17 cellular contexts compared by ENCODE assay signal in genomic region chr14:100449225-100449987, GRCh38.
A peak's percentile ranks its signal among the peaks of the same experiment; 100 is the strongest.
DNase-seq lines count a peak whose midpoint lies in the region; ATAC-seq and TF ChIP-seq lines count a peak whose summit lies in the region.
"Had no signal": no experiment of that assay in that cellular context is flagged by ENCODE, and none has a peak within 500 bp of the region (broad histone marks: within the 10 kb centered on the region; RNA-seq: fewer than 3 reads in every experiment).

No MANE protein-coding gene starts in this region.

- H3K9me3 Mint-ChIP-seq in stimulated activated naive CD8-positive, alpha-beta T cell treated with anti-CD3 and anti-CD28 coated beads, Interleukin-15, amount 100 ng/mL, for 72 hours, result no peaks in the 10 kb centered on the region
- no peaks in the 10 kb centered on the region for H3K9me3 Mint-ChIP-seq in brain
- H3K9me3 Mint-ChIP-seq: CD4-positive, alpha-beta T cell; HFFc6 had no signal

- H3K27me3 ChIP-seq in uterus, result no peaks in the 10 kb centered on the region
- no peaks in the 10 kb centered on the region for H3K27me3 ChIP-seq in smooth muscle cell (ENCODE audit: low read depth)

- H3K27ac Mint-ChIP-seq in stimulated activated naive CD8-positive, alpha-beta T cell treated with anti-CD3 and anti-CD28 coated beads, Interleukin-15, amount 100 ng/mL, for 72 hours, result no peak overlapping the region
- H3K27ac Mint-ChIP-seq in brain, result peak overlapping the region in 4 of 5 experiments; percentile 24 to 80 (median 60)
- H3K27ac Mint-ChIP-seq: CD4-positive, alpha-beta T cell; HFFc6 had no signal

- no peaks in the 10 kb centered on the region for H3K27me3 Mint-ChIP-seq in stimulated activated naive CD8-positive, alpha-beta T cell treated with anti-CD3 and anti-CD28 coated beads, Interleukin-15, amount 100 ng/mL, for 72 hours
- H3K27me3 Mint-ChIP-seq in brain, result no peaks in the 10 kb centered on the region
- H3K27me3 Mint-ChIP-seq: CD4-positive, alpha-beta T cell had no signal

- no peak overlapping the region for H3K4me3 Mint-ChIP-seq in stimulated activated naive CD8-positive, alpha-beta T cell treated with anti-CD3 and anti-CD28 coated beads, Interleukin-15, amount 100 ng/mL, for 72 hours
- no peak overlapping the region for H3K4me3 Mint-ChIP-seq in brain
- H3K4me3 Mint-ChIP-seq: CD4-positive, alpha-beta T cell; HFFc6 had no signal

- TF ChIP-seq CTCF in brain (conservative IDR thresholded peaks at IDR 0.05), result no peak
- TF ChIP-seq CTCF in uterus (IDR thresholded peaks at IDR 0.05), result no peak
- TF ChIP-seq CTCF in smooth muscle cell (IDR thresholded peaks at IDR 0.05; ENCODE audit: borderline replicate concordance, insufficient read depth, poor library complexity, severe bottlenecking), result no peak

- H3K9me3 ChIP-seq in uterus (no peaks in the 10 kb centered on the region), smooth muscle cell (replicated peaks; ENCODE audit: low read depth) (no peaks in the 10 kb centered on the region)

- peaks cover 35% of the 10 kb centered on the region for H4K20me1 ChIP-seq in smooth muscle cell (ENCODE audit: low read depth)

- H3K36me3 Mint-ChIP-seq in brain, result no peaks in the 10 kb centered on the region

- H3K4me2 ChIP-seq in smooth muscle cell, result no peak overlapping the region
- H3K4me2 ChIP-seq: KMS-11 had no signal

- no peak overlapping the region for H2AFZ ChIP-seq in smooth muscle cell (ENCODE audit: low read depth)
- H2AFZ ChIP-seq: GM23248 had no signal

- no peak overlapping the region for H3K9ac ChIP-seq in smooth muscle cell (ENCODE audit: low read depth)
- H3K9ac ChIP-seq: GM23248, KMS-11 had no signal

- H3K4me3 ChIP-seq in uterus (no peak overlapping the region), smooth muscle cell (no peak overlapping the region)
- H3K4me3 ChIP-seq: GM23248 had no signal

- intact Hi-C loops in uterus (cut with DNase I; ENCODE audit: low total_unique reads), result loop anchor here (10.0 kb wide), 1 partner anchor 205 kb away; no protein-coding TSS in a partner anchor

- peak; percentile 7 for ATAC-seq in stimulated activated naive CD8-positive, alpha-beta T cell treated with anti-CD3 and anti-CD28 coated beads, Interleukin-15, Interleukin-2, amounts not matched to agents 100 U/mL and 50 U/mL, for 24 hours
- no peak for ATAC-seq in stimulated activated naive CD8-positive, alpha-beta T cell treated with anti-CD3 and anti-CD28 coated beads, Interleukin-15, amount 100 ng/mL, for 72 hours
- ATAC-seq in HG02759 (IDR thresholded peaks at IDR 0.05; ENCODE audit: unreplicated experiment), result no peak

- H3K4me1 ChIP-seq in uterus (no peaks in the 10 kb centered on the region), smooth muscle cell (ENCODE audit: low read depth) (peaks cover 5% of the 10 kb centered on the region)

- H3K36me3 ChIP-seq in uterus (no peaks in the 10 kb centered on the region), smooth muscle cell (ENCODE audit: low read depth) (no peaks in the 10 kb centered on the region)

- WGBS in smooth muscle cell (ENCODE audit: low lambda C conversion rate), result 93% methylated on average over 14 of the region's 14 CpGs

- no peak overlapping the region for H3K27ac ChIP-seq in uterus
- H3K27ac ChIP-seq in smooth muscle cell (ENCODE audit: low read depth), result no peak overlapping the region
- H3K27ac ChIP-seq: GM23248, KMS-11, RWPE1 had no signal

- TF ChIP-seq POLR2A in uterus (IDR thresholded peaks at IDR 0.05), result no peak

- H3K4me1 Mint-ChIP-seq in stimulated activated naive CD8-positive, alpha-beta T cell treated with anti-CD3 and anti-CD28 coated beads, Interleukin-15, amount 100 ng/mL, for 72 hours, result peaks cover 17% of the 10 kb centered on the region
- H3K4me1 Mint-ChIP-seq in brain, result peaks cover 59% of the 10 kb centered on the region

- no peaks in the 10 kb centered on the region for H3K79me2 ChIP-seq in smooth muscle cell (ENCODE audit: low read depth)

- H3F3A ChIP-seq in smooth muscle cell (ENCODE audit: low read depth), result no peaks in the 10 kb centered on the region

- DNase-seq in stimulated activated naive CD8-positive, alpha-beta T cell treated with anti-CD3 and anti-CD28 coated beads, Interleukin-15, Interleukin-2, amounts not matched to agents 100 U/mL and 50 U/mL, for 24 hours, result no peak
- no peak for DNase-seq in stimulated activated naive CD8-positive, alpha-beta T cell treated with anti-CD3 and anti-CD28 coated beads, Interleukin-15, amount 100 ng/mL, for 72 hours
- DNase-seq in mesenteric fat pad (ENCODE audit: low spot score) (peak; percentile 79), uterus (no peak), smooth muscle cell (lab: John Stamatoyannopoulos, UW; ENCODE audit: unreplicated experiment) (no peak)
- DNase-seq: ACHN; CD4-positive, alpha-beta T cell; GM23248; HFFc6; NCI-H1092; NCI-H187 treated with DMSO at 0.1 percent for 48 hours; NCI-H510A; OCI-M1 had no signal

Comparison
In these comparisons a context has a peak if more than half of its experiments do, and no peak if none do; other contexts are left out.
1. H3K27ac Mint-ChIP-seq: peak in brain (4 of 5); none in stimulated activated naive CD8-positive, alpha-beta T cell treated with anti-CD3 and anti-CD28 coated beads, Interleukin-15, amount 100 ng/mL, for 72 hours (0 of 2).